ENCODE assay signal across 14 cellular contexts in the genomic region with DNA sequence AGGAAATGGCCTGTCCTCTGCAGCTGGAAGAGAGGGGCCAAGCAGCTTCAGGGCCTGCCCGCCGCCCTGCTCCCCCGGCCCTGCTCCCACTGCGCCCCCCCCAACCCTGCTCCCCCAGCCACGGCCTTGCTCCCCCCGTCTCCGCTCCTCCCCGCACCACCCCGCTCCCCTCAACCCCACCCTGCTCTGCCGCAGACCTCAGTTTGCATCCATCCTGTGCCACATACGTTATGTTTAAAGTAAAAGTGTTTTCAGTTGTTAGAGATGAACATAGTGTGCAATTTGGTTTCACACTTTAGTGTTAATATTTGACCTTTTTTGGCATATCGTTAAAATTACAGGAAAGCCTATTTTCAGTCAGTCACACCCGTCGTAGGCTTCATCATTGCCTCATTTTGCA.
DNase-seq lines count a peak whose midpoint lies in the region; ATAC-seq lines count a peak whose summit lies in the region.
"Had no signal": no experiment of that assay in that cellular context is flagged by ENCODE, and none has a peak within 500 bp of the region (broad histone marks: within the 10 kb centered on the region; RNA-seq: fewer than 3 reads in every experiment).

No MANE protein-coding gene starts in this region.

- peak overlapping the region; percentile 82 for H3K27ac Mint-ChIP-seq in T-helper 2 cell treated with Interferon-gamma antibody and Interleukin-4, amounts not matched to agents 5 μg/mL and 100 μg/mL, for 36 hours
- H3K27ac Mint-ChIP-seq: HFFc6 had no signal

- DNase-seq in activated gamma-delta T cell treated with Interleukin-2 at 50 U/mL for 16 hours (peak; percentile 12), activated gamma-delta T cell (lab: John Stamatoyannopoulos, UW) (no peak), kidney tubule cell (ENCODE audit: low spot score) (no peak)
- DNase-seq in T-helper 2 cell treated with Interferon-gamma antibody and Interleukin-4, amounts not matched to agents 5 μg/mL and 100 μg/mL, for 36 hours (ENCODE audit: low spot score), result no peak
- DNase-seq in effector memory CD4-positive, alpha-beta T cell, result no peak
- DNase-seq in stimulated activated CD8-positive, alpha-beta memory T cell treated with anti-CD3 and anti-CD28 coated beads, Interleukin-4, amount 100 ng/mL, for 48 hours, result peak; percentile 37
- DNase-seq: Calu3; effector CD4-positive, alpha-beta T cell; GDM1; HFFc6; NCI-H1694 treated with DMSO at 0.1 percent for 48 hours; tibial artery had no signal

- no peaks in the 10 kb centered on the region for H3K27me3 Mint-ChIP-seq in T-helper 2 cell treated with Interferon-gamma antibody and Interleukin-4, amounts not matched to agents 5 μg/mL and 100 μg/mL, for 36 hours (ENCODE audit: low read depth)

- H3K27me3 ChIP-seq in effector memory CD4-positive, alpha-beta T cell (replicated peaks; ENCODE audit: control insufficient read depth, insufficient read depth, low read length, poor library complexity, severe bottlenecking), result no peaks in the 10 kb centered on the region
- H3K27me3 ChIP-seq: tibial artery had no signal

- ATAC-seq in HG03045 (IDR thresholded peaks at IDR 0.05; ENCODE audit: unreplicated experiment), result no peak
- no peak for ATAC-seq in GM21737 (IDR thresholded peaks at IDR 0.05; ENCODE audit: unreplicated experiment)

- H3K4me3 Mint-ChIP-seq in T-helper 2 cell treated with Interferon-gamma antibody and Interleukin-4, amounts not matched to agents 5 μg/mL and 100 μg/mL, for 36 hours, result peak overlapping the region; percentile 21
- H3K4me3 Mint-ChIP-seq: HFFc6 had no signal

- H3K9me3 ChIP-seq in effector memory CD4-positive, alpha-beta T cell (ENCODE audit: control insufficient read depth, low read length), result no peaks in the 10 kb centered on the region
- H3K9me3 ChIP-seq: tibial artery had no signal

- peaks cover 5% of the 10 kb centered on the region for H3K36me3 Mint-ChIP-seq in T-helper 2 cell treated with Interferon-gamma antibody and Interleukin-4, amounts not matched to agents 5 μg/mL and 100 μg/mL, for 36 hours (ENCODE audit: low read depth)

- peak overlapping the region; percentile 44 for H3K27ac ChIP-seq in effector memory CD4-positive, alpha-beta T cell (ENCODE audit: insufficient read depth, low read length, poor library complexity, severe bottlenecking)
- H3K27ac ChIP-seq: tibial artery had no signal

- peaks cover 4% of the 10 kb centered on the region for H3K4me1 ChIP-seq in effector memory CD4-positive, alpha-beta T cell (ENCODE audit: control insufficient read depth, insufficient read depth, low read length, poor library complexity, severe bottlenecking)
- H3K4me1 ChIP-seq: tibial artery had no signal

- H3K9me3 Mint-ChIP-seq in T-helper 2 cell treated with Interferon-gamma antibody and Interleukin-4, amounts not matched to agents 5 μg/mL and 100 μg/mL, for 36 hours, result no peaks in the 10 kb centered on the region
- H3K9me3 Mint-ChIP-seq: HFFc6 had no signal

- peaks cover 18% of the 10 kb centered on the region for H3K36me3 ChIP-seq in effector memory CD4-positive, alpha-beta T cell (ENCODE audit: control insufficient read depth, insufficient read depth, low read length)

- peaks cover 5% of the 10 kb centered on the region for H3K4me1 Mint-ChIP-seq in T-helper 2 cell treated with Interferon-gamma antibody and Interleukin-4, amounts not matched to agents 5 μg/mL and 100 μg/mL, for 36 hours (ENCODE audit: low read depth)

- no peak overlapping the region for H3K4me3 ChIP-seq in effector memory CD4-positive, alpha-beta T cell (ENCODE audit: insufficient read depth, low read depth, low read length, poor library complexity, severe bottlenecking)
- H3K4me3 ChIP-seq: tibial artery had no signal

Comparison
In these comparisons a context has a peak if more than half of its experiments do, and no peak if none do; other contexts are left out.
1. DNase-seq: peak in activated gamma-delta T cell treated with Interleukin-2 at 50 U/mL for 16 hours (single experiment) and stimulated activated CD8-positive, alpha-beta memory T cell treated with anti-CD3 and anti-CD28 coated beads, Interleukin-4, amount 100 ng/mL, for 48 hours (single experiment); none in activated gamma-delta T cell (single experiment), T-helper 2 cell treated with Interferon-gamma antibody and Interleukin-4, amounts not matched to agents 5 μg/mL and 100 μg/mL, for 36 hours (single experiment), effector memory CD4-positive, alpha-beta T cell (0 of 3) and kidney tubule cell (single experiment).